In genomic region chr13:113786262-113786841, GRCh38 we compare ENCODE assay signal across 1 cellular context.
TF ChIP-seq lines count a peak whose summit lies in the region.

No MANE protein-coding gene starts in this region.

TF ChIP-seq in endothelial cell of umbilical vein, 7 proteins besides CTCF, POLR2A, EP300 and RAD21:
- TF ChIP-seq JUN (IDR thresholded peaks at IDR 0.05; ENCODE audit: borderline replicate concordance, insufficient read depth, insufficient read length, low read depth) (peak; percentile 21), GATA2 (IDR thresholded peaks at IDR 0.05; ENCODE audit: insufficient read depth, insufficient read length, low read depth, low read length) (no peak)
